ENCODE assay signal across 9 cellular contexts in genomic region chr9:124870723-124871122, GRCh38. TPM values are rescaled to one million over a fixed set of nuclear protein-coding genes. Genes with fewer than 3 reads are reported as not detected.
DNase-seq lines count a peak whose midpoint lies in the region; ATAC-seq and TF ChIP-seq lines count a peak whose summit lies in the region.
"Had no signal": no experiment of that assay in that cellular context is flagged by ENCODE, and none has a peak within 500 bp of the region (broad histone marks: within the 10 kb centered on the region; RNA-seq: fewer than 3 reads in every experiment).

No MANE protein-coding gene starts in this region.

- peak overlapping the region; percentile 95 to 99 (median 96) for H3K27ac Mint-ChIP-seq in CD8-positive, alpha-beta memory T cell

- POLR2A ChIA-PET in CD8-positive, alpha-beta memory T cell (lab: Charles Lee), result interaction anchor here (1.4 to 3.2 kb wide), 3 partner anchors 10 to 371 kb away, joined by 4 to 35 read pairs (median 6); partner anchors contain the start of genes ARPC5L, HSPA5, RPL35 and WDR38
- POLR2A ChIA-PET in PC-3 (lab: Charles Lee; ENCODE audit: unreplicated experiment), result no interaction called here

- peaks cover 78% of the 10 kb centered on the region for H3K79me2 ChIP-seq in PC-3 (ENCODE audit: low read length)
- H3K79me2 ChIP-seq in osteoblast (ENCODE audit: insufficient read depth, low read length), result peaks cover 82% of the 10 kb centered on the region

- DNase-seq in CD8-positive, alpha-beta memory T cell, result no peak
- DNase-seq in PC-3 (no peak), osteoblast (ENCODE audit: insufficient read length, low spot score, missing footprints) (peak; percentile 79), amygdala (lab: John Stamatoyannopoulos, UW) (no peak), NCI-H345 treated with DMSO at 0.1 percent for 48 hours (lab: John Stamatoyannopoulos, UW; ENCODE audit: unreplicated experiment) (no peak), T1000 (lab: John Stamatoyannopoulos, UW) (no peak)

- H3F3A ChIP-seq in PC-3 (ENCODE audit: low read length, unreplicated experiment), result no peaks in the 10 kb centered on the region

- H4K20me1 ChIP-seq in PC-3 (ENCODE audit: low read length) (peaks cover 23% of the 10 kb centered on the region), osteoblast (ENCODE audit: insufficient read depth, low read length) (peaks cover 50% of the 10 kb centered on the region)

- peak overlapping the region; percentile 76 for H3K4me3 ChIP-seq in CD8-positive, alpha-beta memory T cell (ENCODE audit: low read length)
- H3K4me3 ChIP-seq in PC-3 (ENCODE audit: low read length) (peak overlapping the region; percentile 97), endocrine pancreas (ENCODE audit: control insufficient read depth, insufficient read depth, low read length) (peak overlapping the region; percentile 65), osteoblast (ENCODE audit: insufficient read depth, low read length) (peak overlapping the region; percentile 98)

- H3K9me3 ChIP-seq in CD8-positive, alpha-beta memory T cell (ENCODE audit: low read length), result no peaks in the 10 kb centered on the region
- H3K9me3 ChIP-seq in PC-3 (ENCODE audit: low read length) (no peaks in the 10 kb centered on the region), endocrine pancreas (ENCODE audit: control insufficient read depth, low read length) (no peaks in the 10 kb centered on the region), osteoblast (ENCODE audit: low read depth, low read length) (no peaks in the 10 kb centered on the region)

- TF ChIP-seq CTCF in PC-3 (conservative IDR thresholded peaks at IDR 0.05; ENCODE audit: low read depth, low read length) (no peak), osteoblast (IDR thresholded peaks at IDR 0.05; ENCODE audit: extremely low read depth, low read depth, low read length) (no peak)

- H3K27me3 ChIP-seq in CD8-positive, alpha-beta memory T cell (ENCODE audit: insufficient read depth, low read length, poor library complexity, severe bottlenecking), result no peaks in the 10 kb centered on the region
- H3K27me3 ChIP-seq in PC-3 (ENCODE audit: low read length) (no peaks in the 10 kb centered on the region), endocrine pancreas (ENCODE audit: control insufficient read depth, insufficient read depth, low read length) (no peaks in the 10 kb centered on the region), osteoblast (ENCODE audit: insufficient read depth, low read length) (no peaks in the 10 kb centered on the region)

- no TSS peak for BruUV-seq in PC-3 (replicated peaks; lab: Mats Ljungman, UMichigan)

- peaks cover 26% of the 10 kb centered on the region for H3K36me3 ChIP-seq in CD8-positive, alpha-beta memory T cell (ENCODE audit: insufficient read depth, low read length)
- H3K36me3 ChIP-seq in PC-3 (ENCODE audit: low read depth, low read length) (peaks cover 19% of the 10 kb centered on the region), endocrine pancreas (ENCODE audit: control insufficient read depth, insufficient read depth, low read length) (peaks cover 7% of the 10 kb centered on the region), osteoblast (ENCODE audit: insufficient read depth, low read length) (peaks cover 38% of the 10 kb centered on the region)

- peak overlapping the region; percentile 90 to 98 (median 94) for H3K4me3 Mint-ChIP-seq in CD8-positive, alpha-beta memory T cell

- H2AFZ ChIP-seq in PC-3 (ENCODE audit: low read length), result no peak overlapping the region
- no peak overlapping the region for H2AFZ ChIP-seq in osteoblast (ENCODE audit: low read length)

- H3K4me2 ChIP-seq in PC-3 (ENCODE audit: low read length), result peak overlapping the region; percentile 99
- peak overlapping the region; percentile 97 for H3K4me2 ChIP-seq in osteoblast (ENCODE audit: insufficient read depth, low read length)

- peaks cover 0 to 3% of the 10 kb centered on the region in 2 donors for H3K27me3 Mint-ChIP-seq in CD8-positive, alpha-beta memory T cell

- CTCF ChIA-PET in CD8-positive, alpha-beta memory T cell (lab: Charles Lee), result interaction anchor here (1.2 to 1.5 kb wide), 2 partner anchors 15 to 23 kb away, joined by 4 read pairs; no protein-coding TSS in a partner anchor
- CTCF ChIA-PET in PC-3 (lab: Charles Lee), result no interaction called here

- peaks cover 59 to 75% (median 63%) of the 10 kb centered on the region in 3 donors for H3K4me1 Mint-ChIP-seq in CD8-positive, alpha-beta memory T cell

- ATAC-seq in PC-3 (no peak), HG02610 (IDR thresholded peaks at IDR 0.05; ENCODE audit: unreplicated experiment) (no peak)

- H3K36me3 Mint-ChIP-seq in CD8-positive, alpha-beta memory T cell, result peaks cover 6 to 51% (median 12%) of the 10 kb centered on the region in 3 donors

- H3K9ac ChIP-seq in PC-3 (ENCODE audit: low read length), result peak overlapping the region; percentile 97
- H3K9ac ChIP-seq in endocrine pancreas (ENCODE audit: control insufficient read depth, insufficient read depth, low read length), result peak overlapping the region; percentile 85

- intact Hi-C loops in PC-3 (cut with micrococcal nuclease), result no loop called here

- H3K9me2 ChIP-seq in PC-3 (replicated peaks; ENCODE audit: low read length), result no peaks in the 10 kb centered on the region

- no peaks in the 10 kb centered on the region for H3K9me3 Mint-ChIP-seq in CD8-positive, alpha-beta memory T cell

- peaks cover 56% of the 10 kb centered on the region for H3K4me1 ChIP-seq in CD8-positive, alpha-beta memory T cell (ENCODE audit: insufficient read depth, low read length)
- H3K4me1 ChIP-seq in PC-3 (ENCODE audit: insufficient read depth, low read length) (peaks cover 26% of the 10 kb centered on the region), endocrine pancreas (ENCODE audit: control insufficient read depth, insufficient read depth, low read length) (peaks cover 5% of the 10 kb centered on the region), osteoblast (ENCODE audit: insufficient read depth, low read length) (peaks cover 39% of the 10 kb centered on the region)

- H3K27ac ChIP-seq in CD8-positive, alpha-beta memory T cell (ENCODE audit: low read depth, low read length), result peak overlapping the region; percentile 95
- H3K27ac ChIP-seq in PC-3 (ENCODE audit: low read length) (0 out of 2 replicates have a peak overlapping the region, but pooled peaks have one; percentile 88), osteoblast (ENCODE audit: low read depth, low read length) (peak overlapping the region; percentile 95)

RNA-seq across cellular contexts. Expression of gene ARPC5L, which starts 8.8 kb away (rescaled TPM):
- 100 to 1,000 TPM; 116 to 120 TPM for total RNA-seq in CD8-positive, alpha-beta memory T cell
- 118 TPM for polyA plus RNA-seq in CD8-positive, alpha-beta memory T cell
- 54.5 and 63.0 TPM in 2 replicates for total RNA-seq in PC-3 (2014; rRNA removed)
- 9.8 and 11.8 TPM in 2 replicates for total RNA-seq in osteoblast

RNA-seq across cellular contexts. Expression of gene RPL35, which starts 9.0 kb away (rescaled TPM):
- total RNA-seq in CD8-positive, alpha-beta memory T cell, result 1,000 to 10,000 TPM; 2,023 to 2,058 TPM
- 1,829 TPM for polyA plus RNA-seq in CD8-positive, alpha-beta memory T cell
- total RNA-seq in PC-3 (2014; rRNA removed) (1,981 and 2,242 TPM in 2 replicates), osteoblast (1,644 and 1,645 TPM in 2 replicates)

RNA-seq across cellular contexts. Expression of gene WDR38, which starts 17.5 kb away (rescaled TPM):
- total RNA-seq in CD8-positive, alpha-beta memory T cell, result not detected
- polyA plus RNA-seq in CD8-positive, alpha-beta memory T cell, result not detected
- total RNA-seq in PC-3 (2014; rRNA removed) (not detected in 2 replicates), osteoblast (not detected in 2 replicates)
- total RNA-seq: lung microvascular endothelial cell had no signal
